Comparison of ENCODE assay signal across 8 cellular contexts in genomic region chr6:30907758-30908591, GRCh38. TPM values are rescaled to one million over a fixed set of nuclear protein-coding genes. Genes with fewer than 3 reads are reported as not detected.
A peak's percentile ranks its signal among the peaks of the same experiment; 100 is the strongest.
DNase-seq lines count a peak whose midpoint lies in the region; ATAC-seq and TF ChIP-seq lines count a peak whose summit lies in the region.

TSS of gene GTF2H4 (plus strand) at chr6:30908207.

- peak within 1 kb of the TSS; percentile 90 for H3K4me3 ChIP-seq in AG04450 (ENCODE audit: low read depth, low read length)

- no peaks in the 10 kb centered on the region for H3K27me3 Mint-ChIP-seq in activated B cell treated with CpG ODN at 0.5 μM for 24 hours

- H3K9me3 Mint-ChIP-seq in activated B cell treated with CpG ODN at 0.5 μM for 24 hours = no peaks in the 10 kb centered on the region

- H3K27ac ChIP-seq in AG04450 (ENCODE audit: low read depth, low read length) = peak within 1 kb of the TSS; percentile 47
- H3K27ac ChIP-seq in caudate nucleus (ENCODE audit: low read depth, low read length) = peak within 1 kb of the TSS; percentile 60

- in situ Hi-C loops in GM18951 (cut with MboI; ENCODE audit: low sequenced_read_pairs, unreplicated experiment) = no loop called here

- H3K27ac Mint-ChIP-seq in activated B cell treated with CpG ODN at 0.5 μM for 24 hours = peak within 1 kb of the TSS; percentile 69

- peak; percentile 89 for ATAC-seq in HG03196 (IDR thresholded peaks at IDR 0.05; ENCODE audit: unreplicated experiment)
- peak; percentile 97 for ATAC-seq in activated B cell treated with CpG ODN at 0.5 μM for 24 hours (ENCODE audit: low read depth)

- CTCF ChIA-PET in AG04450 (lab: Charles Lee) (interaction anchor here (0.5 to 1.6 kb wide), 5 partner anchors 68 to 179 kb away, joined by 3 to 5 read pairs (median 3); no protein-coding TSS in a partner anchor), activated B cell treated with CpG ODN at 0.5 μM for 24 hours (lab: Charles Lee) (no interaction called here)

- no peaks in the 10 kb centered on the region for H3K27me3 ChIP-seq in AG04450 (ENCODE audit: control insufficient read depth, insufficient read depth, low read length)

- peak within 1 kb of the TSS; percentile 97 for H3K4me3 Mint-ChIP-seq in activated B cell treated with CpG ODN at 0.5 μM for 24 hours

- peaks cover 35% of the 10 kb centered on the region for H3K36me3 Mint-ChIP-seq in activated B cell treated with CpG ODN at 0.5 μM for 24 hours (ENCODE audit: low read depth)

- intact Hi-C loops in activated B cell treated with CpG ODN at 0.5 μM for 24 hours (cut with micrococcal nuclease) = loop anchor here (1.0 to 10.0 kb wide), 3 partner anchors 25 to 443 kb away; no protein-coding TSS in a partner anchor

- peak; percentile 55 for TF ChIP-seq POLR2A in GM18951 (IDR thresholded peaks at IDR 0.05; ENCODE audit: extremely low read depth, insufficient read depth, insufficient read length)

- POLR2A ChIA-PET in AG04450 (lab: Yijun Ruan, JAX) = interaction anchor here (0.5 to 1.0 kb wide), 6 partner anchors 12 to 290 kb away, joined by 3 to 18 read pairs (median 4); partner anchors contain the start of gene FLOT1
- POLR2A ChIA-PET in activated B cell treated with CpG ODN at 0.5 μM for 24 hours (lab: Charles Lee) = interaction anchor here (0.6 to 2.1 kb wide), 7 partner anchors 24 to 459 kb away, joined by 3 to 10 read pairs (median 5); partner anchors contain the start of genes DDR1 and MDC1

- DNase-seq in AG04450 (ENCODE audit: low read depth, low spot score) (peak; percentile 96), NCI-H345 (lab: John Stamatoyannopoulos, UW) (peak; percentile 99), activated B cell treated with CpG ODN at 0.5 μM for 24 hours (peak; percentile 76), caudate nucleus (lab: John Stamatoyannopoulos, UW) (peak; percentile 63 to 99 (median 96)), iPS-NIHi7 (ENCODE audit: extremely low spot score) (peak; percentile 96), smooth muscle cell of the brain vasculature (ENCODE audit: low read depth, low spot score) (peak; percentile 98)

- peaks cover 26% of the 10 kb centered on the region for H3K4me1 Mint-ChIP-seq in activated B cell treated with CpG ODN at 0.5 μM for 24 hours

- TF ChIP-seq CTCF in AG04450 (IDR thresholded peaks at IDR 0.05; ENCODE audit: low read depth, low read length) = no peak
- TF ChIP-seq CTCF in activated B cell treated with CpG ODN at 0.5 μM for 24 hours (IDR thresholded peaks at IDR 0.05) = no peak

- no peaks in the 10 kb centered on the region for H3K9me3 ChIP-seq in AG04450 (ENCODE audit: control insufficient read depth, insufficient read depth, low read length)

RNA-seq across cellular contexts. Expression of gene GTF2H4, which starts in this region (rescaled TPM):
- 31.9 and 33.0 TPM in 2 replicates for polyA plus RNA-seq in AG04450 (2011; rRNA removed)
- polyA minus RNA-seq in AG04450 (2011; rRNA and poly(A)+ RNA removed) = 20.7 and 20.9 TPM in 2 replicates
- 37.8 and 42.3 TPM in 2 replicates for total RNA-seq in activated B cell treated with CpG ODN at 0.5 μM for 24 hours

Comparison
In these comparisons a context has a peak if more than half of its experiments do, and no peak if none do; other contexts are left out.
1. Peak in every context shown above with its lines: DNase-seq, ATAC-seq, H3K4me3 ChIP-seq and H3K27ac ChIP-seq.